Comparison of ENCODE assay signal across 1 cellular context in genomic region chr10:101631821-101632475, GRCh38.
TF ChIP-seq lines count a peak whose summit lies in the region.

No MANE protein-coding gene starts in this region.

TF ChIP-seq in HepG2, 621 proteins besides CTCF, POLR2A, EP300 and RAD21 (continued from another document):
- TF ChIP-seq ZNF530 (CRISPR knock-in tag; IDR thresholded peaks at IDR 0.05; ENCODE audit: low read depth) (no peak), DZIP1 (CRISPR knock-in tag; IDR thresholded peaks at IDR 0.05) (no peak), SAP130 (CRISPR knock-in tag; IDR thresholded peaks at IDR 0.05; ENCODE audit: low read depth) (no peak), ZNF512 (CRISPR knock-in tag; IDR thresholded peaks at IDR 0.05) (no peak), ZNF12 (CRISPR knock-in tag; IDR thresholded peaks at IDR 0.05) (no peak), ZNF224 (CRISPR knock-in tag; IDR thresholded peaks at IDR 0.05) (no peak)
